Comparison of ENCODE assay signal across 11 cellular contexts in genomic region chrX:30275498-30275897, GRCh38. TPM values are rescaled to one million over a fixed set of nuclear protein-coding genes. Genes with fewer than 3 reads are reported as not detected.
DNase-seq lines count a peak whose midpoint lies in the region; ATAC-seq, FAIRE-seq and TF ChIP-seq lines count a peak whose summit lies in the region.
"Had no signal": no experiment of that assay in that cellular context is flagged by ENCODE, and none has a peak within 500 bp of the region (broad histone marks: within the 10 kb centered on the region; RNA-seq: fewer than 3 reads in every experiment).

No MANE protein-coding gene starts in this region.

- H4K20me1 ChIP-seq in HCT116 (ENCODE audit: insufficient read depth): no peaks in the 10 kb centered on the region
- no peaks in the 10 kb centered on the region for H4K20me1 ChIP-seq in astrocyte (ENCODE audit: insufficient read depth, low read length)

- POLR2A ChIA-PET in HCT116 (lab: Charles Lee): no interaction called here

- TF ChIP-seq POLR2A in HCT116 (IDR thresholded peaks at IDR 0.05; ENCODE audit: borderline replicate concordance, extremely low read depth, insufficient read depth, insufficient read length): no peak

- H3K9ac ChIP-seq in HCT116 (ENCODE audit: low read length): no peak overlapping the region
- H3K9ac ChIP-seq in astrocyte (ENCODE audit: low read length): no peak overlapping the region

- no TSS peak for BruUV-seq in HCT116 (replicated peaks; lab: Mats Ljungman, UMichigan)

- peak overlapping the region; percentile 82 for H2AFZ ChIP-seq in HCT116 (ENCODE audit: low read depth, low read length, poor library complexity, severe bottlenecking)
- no peak overlapping the region for H2AFZ ChIP-seq in astrocyte (ENCODE audit: low read depth, low read length)

- TF ChIP-seq RAD21 in HCT116 (IDR thresholded peaks at IDR 0.05; ENCODE audit: low read depth): peak; percentile 75

- CTCF ChIA-PET in HCT116 (lab: Charles Lee): interaction anchor here (0.6 to 2.5 kb wide), 3 partner anchors 214 to 239 kb away, joined by 3 to 8 read pairs (median 3); no protein-coding TSS in a partner anchor

- no peaks in the 10 kb centered on the region for H3K27me3 ChIP-seq in HCT116 (ENCODE audit: insufficient read depth, low read length)
- no peaks in the 10 kb centered on the region for H3K27me3 ChIP-seq in astrocyte (ENCODE audit: insufficient read depth, low read length)

- TF ChIP-seq CTCF in AG09309 (IDR thresholded peaks at IDR 0.05; ENCODE audit: control insufficient read depth, insufficient read depth, low read depth, low read length, missing control alignments) (peak; percentile 21), HCT116 (IDR thresholded peaks at IDR 0.05 in 2 of 3, conservative IDR thresholded peaks at IDR 0.05 in 1 of 3; ENCODE audit: borderline replicate concordance in 1 of 3, insufficient read depth in 1 of 3, low read depth in 2 of 3, low read length in 2 of 3) (peak in 2 of 3 experiments; percentile 47 to 61; a peak in 4 of 6 replicates), astrocyte (IDR thresholded peaks at IDR 0.05; ENCODE audit: insufficient read depth, low read depth, low read length) (peak; percentile 16), natural killer cell (IDR thresholded peaks at IDR 0.05) (no peak)

- no peaks in the 10 kb centered on the region for H3K9me3 Mint-ChIP-seq in astrocyte (ENCODE audit: unreplicated experiment)
- peaks cover 3 to 4% of the 10 kb centered on the region in 2 donors for H3K9me3 Mint-ChIP-seq in natural killer cell

- H3K27ac ChIP-seq in HCT116 (ENCODE audit: low read depth, low read length) (no peak overlapping the region), astrocyte (ENCODE audit: low read depth, low read length) (no peak overlapping the region)
- H3K27ac ChIP-seq: lower lobe of right lung, uterus had no signal

- H3K79me2 ChIP-seq in HCT116 (ENCODE audit: insufficient read depth, low read length): no peaks in the 10 kb centered on the region
- no peaks in the 10 kb centered on the region for H3K79me2 ChIP-seq in astrocyte (ENCODE audit: insufficient read depth, low read length)

- H3K36me3 ChIP-seq in HCT116 (ENCODE audit: control insufficient read depth in 1 of 2, insufficient read depth in 2 of 2, low read length in 2 of 2) (no peaks in the 10 kb centered on the region), astrocyte (ENCODE audit: insufficient read depth, low read length) (no peaks in the 10 kb centered on the region)
- H3K36me3 ChIP-seq: lower lobe of right lung, uterus had no signal

- H3K27me3 Mint-ChIP-seq in astrocyte (ENCODE audit: low read depth, unreplicated experiment): no peaks in the 10 kb centered on the region
- H3K27me3 Mint-ChIP-seq in natural killer cell (ENCODE audit: low read depth in 2 of 2): peaks cover 0 to 9% of the 10 kb centered on the region in 2 donors

- no peaks in the 10 kb centered on the region for H3K9me2 ChIP-seq in HCT116 (ENCODE audit: insufficient read depth)

- DNase-seq in AG09309 (ENCODE audit: low read depth) (no peak), HCT116 (ENCODE audit: low read depth, low spot score) (peak; percentile 15), astrocyte (ENCODE audit: low read depth) (no peak), kidney tubule cell (ENCODE audit: low spot score) (peak; percentile 46), NCI-H187 treated with DMSO at 0.1 percent for 48 hours (lab: John Stamatoyannopoulos, UW) (no peak), natural killer cell (no peak), NCI-H187 (lab: John Stamatoyannopoulos, UW) (no peak)
- DNase-seq in activated CD4-positive, alpha-beta T cell treated with anti-CD3 and anti-CD28 coated beads for 1 hour: no peak
- DNase-seq: GDM1, lower lobe of right lung, uterus had no signal

- H3K4me1 ChIP-seq in HCT116 (ENCODE audit: control insufficient read depth in 1 of 2, insufficient read depth in 2 of 2, low read length in 2 of 2) (no peaks in the 10 kb centered on the region; a peak in 1 of 4 replicates), astrocyte (ENCODE audit: insufficient read depth, low read length) (no peaks in the 10 kb centered on the region)
- H3K4me1 ChIP-seq: lower lobe of right lung, uterus had no signal

- no peak overlapping the region for H3K4me2 ChIP-seq in HCT116 (ENCODE audit: low read length)
- H3K4me2 ChIP-seq in astrocyte (ENCODE audit: low read length): no peak overlapping the region

- FAIRE-seq in astrocyte (lab: Jason Lieb, UNC): no peak

- H3K9me3 ChIP-seq in HCT116 (ENCODE audit: control insufficient read depth in 1 of 2, insufficient read depth in 1 of 2, low read depth in 1 of 2, low read length in 2 of 2) (no peaks in the 10 kb centered on the region), astrocyte (ENCODE audit: insufficient read depth, low read depth, low read length) (no peaks in the 10 kb centered on the region)
- H3K9me3 ChIP-seq: lower lobe of right lung, uterus had no signal

- H3K36me3 Mint-ChIP-seq in astrocyte (ENCODE audit: low read depth, unreplicated experiment) (no peaks in the 10 kb centered on the region), natural killer cell (no peaks in the 10 kb centered on the region)

- intact Hi-C loops in HCT116 (cut with micrococcal nuclease) (loop anchor here (1.0 to 5.0 kb wide), 4 partner anchors 133 to 437 kb away; no protein-coding TSS in a partner anchor), natural killer cell (cut with micrococcal nuclease) (no loop called here)

- RAD21 ChIA-PET in HCT116 (lab: Charles Lee; ENCODE audit: low non-redundant PET in 1 of 2, low total read pairs in 2 of 2, uncharacterized antibody in 2 of 2, unreplicated experiment in 2 of 2): no interaction called here

- H3K27ac Mint-ChIP-seq in astrocyte (ENCODE audit: unreplicated experiment): no peak overlapping the region
- H3K27ac Mint-ChIP-seq in natural killer cell: no peak overlapping the region

- H3K4me1 Mint-ChIP-seq in astrocyte (ENCODE audit: low read depth, unreplicated experiment) (peaks cover 7% of the 10 kb centered on the region), natural killer cell (no peaks in the 10 kb centered on the region)

- H3K4me3 Mint-ChIP-seq in astrocyte (ENCODE audit: unreplicated experiment) (no peak overlapping the region), natural killer cell (no peak overlapping the region)

- peak; percentile 38; the same call in 1 of the 2 replicates for ATAC-seq in HCT116
- ATAC-seq in natural killer cell: no peak
- ATAC-seq: lower lobe of right lung had no signal

- H3K4me3 ChIP-seq in AG09309 (ENCODE audit: control insufficient read depth, low read depth, low read length): no peak overlapping the region
- H3K4me3 ChIP-seq in HCT116 (replicated peaks in 1 of 2; ENCODE audit: low read depth in 1 of 2, low read length in 2 of 2): no peak overlapping the region
- no peak overlapping the region for H3K4me3 ChIP-seq in astrocyte (ENCODE audit: insufficient read depth, low read depth, low read length)
- H3K4me3 ChIP-seq: lower lobe of right lung, uterus had no signal

TF ChIP-seq in HCT116, 20 proteins besides CTCF, POLR2A, EP300 and RAD21 (continues in another document):
- TF ChIP-seq SRF (IDR thresholded peaks at IDR 0.05; ENCODE audit: low read depth) (no peak), FOSL1 (IDR thresholded peaks at IDR 0.05; ENCODE audit: low read depth) (no peak), SP1 (IDR thresholded peaks at IDR 0.05; ENCODE audit: low read depth) (no peak), YY1 (IDR thresholded peaks at IDR 0.05; ENCODE audit: extremely low read depth, insufficient replicate concordance, low read depth, low read length) (no peak), TCF7L2 (IDR thresholded peaks at IDR 0.05; ENCODE audit: borderline replicate concordance, extremely low read depth, insufficient read depth, insufficient read length) (no peak), SIN3A (IDR thresholded peaks at IDR 0.05; ENCODE audit: low read depth) (no peak), ZFX (IDR thresholded peaks at IDR 0.05) (no peak), ATF3 (IDR thresholded peaks at IDR 0.05) (no peak), MAX (IDR thresholded peaks at IDR 0.05) (no peak)

RNA-seq across cellular contexts. Expression of gene MAGEB1, which starts 28.6 kb away (rescaled TPM):
- total RNA-seq in HCT116 (2021; ENCODE audit: unreplicated experiment) (0.69 TPM), astrocyte (not detected in 2 replicates), natural killer cell (not detected)
- 0.47 and 0.67 TPM in 2 replicates for polyA plus RNA-seq in HCT116 (2012)
- total RNA-seq: lower lobe of right lung, uterus had no signal

RNA-seq across cellular contexts. Expression of gene NR0B1, which starts 33.7 kb away (rescaled TPM):
- total RNA-seq in HCT116 (2021; ENCODE audit: unreplicated experiment) (not detected), astrocyte (0.25 TPM in 1 of 2 replicates, not detected in the other), natural killer cell (not detected)
- not detected in 2 replicates for polyA plus RNA-seq in HCT116 (2012)
- total RNA-seq: lower lobe of right lung had no signal

RNA-seq across cellular contexts. Expression of gene MAGEB4, which starts 33.7 kb away (rescaled TPM):
- not detected for total RNA-seq in HCT116 (2021; ENCODE audit: unreplicated experiment)
- polyA plus RNA-seq in HCT116 (2012): not detected in 2 replicates
- total RNA-seq in astrocyte: not detected in 2 replicates
- total RNA-seq in natural killer cell: not detected
- total RNA-seq: lower lobe of right lung, uterus had no signal

RNA-seq across cellular contexts. Expression of gene MAGEB3, which starts 45.0 kb away (rescaled TPM):
- not detected for total RNA-seq in HCT116 (2021; ENCODE audit: unreplicated experiment)
- 0.09 TPM in 1 of 2 replicates, not detected in the other for polyA plus RNA-seq in HCT116 (2012)
- not detected in 2 replicates for total RNA-seq in astrocyte
- not detected for total RNA-seq in natural killer cell
- total RNA-seq: lower lobe of right lung, uterus had no signal

Comparison
In these comparisons a context has a peak if more than half of its experiments do, and no peak if none do; other contexts are left out.
1. DNase-seq: peak in HCT116 (single experiment) and kidney tubule cell (single experiment); none in AG09309 (single experiment), astrocyte (single experiment), NCI-H187 treated with DMSO at 0.1 percent for 48 hours (single experiment), activated CD4-positive, alpha-beta T cell treated with anti-CD3 and anti-CD28 coated beads for 1 hour (single experiment), natural killer cell (single experiment) and NCI-H187 (0 of 2).